35 cellular contexts compared by ENCODE assay signal in genomic region chr4:76886214-76886613, GRCh38. TPM values are rescaled to one million over a fixed set of nuclear protein-coding genes. Genes with fewer than 3 reads are reported as not detected.
"Had no signal": no experiment of that assay in that cellular context is flagged by ENCODE, and none has a peak within 500 bp of the region (broad histone marks: within the 10 kb centered on the region; RNA-seq: fewer than 3 reads in every experiment).

No MANE protein-coding gene starts in this region.

- H3K27ac ChIP-seq: PC-9, RWPE1, SJSA1 had no signal

- ATAC-seq: Panc1, Right ventricle myocardium inferior had no signal

- H3K27me3 ChIP-seq: MG63, SJSA1 had no signal

- H3K4me2 ChIP-seq: PC-9, SK-N-SH had no signal

- H2AFZ ChIP-seq: PC-9 had no signal

- H3K9me3 ChIP-seq: MG63, SJSA1, SK-N-SH had no signal

- H3K36me3 ChIP-seq: MG63, SJSA1 had no signal

- H3K4me3 ChIP-seq: MG63, PC-9, SJSA1 had no signal

- H3K9ac ChIP-seq: SK-N-SH had no signal

- DNase-seq: Kasumi-1, MG63, NCI-H1048, NCI-H1092 treated with DMSO at 0.1 percent for 48 hours, NCI-H1105 treated with DMSO at 0.1 percent for 48 hours, NCI-H1417, NCI-H1436, NCI-H146, NCI-H1694, NCI-H187, NCI-H1930, NCI-H2029 treated with DMSO at 0.1 percent for 48 hours, NCI-H2081 treated with DMSO at 0.1 percent for 48 hours, NCI-H2107, NCI-H2171, NCI-H226, NCI-H446 treated with DMSO at 0.1 percent for 48 hours, NCI-H510A, NCI-H524, NCI-H526, NCI-H69, NCI-H748 treated with DMSO at 0.1 percent for 48 hours, NCI-H82, PC-9, SHP77 treated with DMSO at 0.1 percent for 48 hours, SK-N-SH, SW 1271, T-helper 1 cell had no signal

RNA-seq across cellular contexts. Expression of gene SOWAHB, which starts 11.7 kb away (rescaled TPM):
- total RNA-seq: M059J, OCI-LY7, Right ventricle myocardium inferior, RPMI7951, SJSA1 had no signal
